ENCODE assay signal across 25 cellular contexts in genomic region chr4:19651481-19651880, GRCh38.
DNase-seq lines count a peak whose midpoint lies in the region; ATAC-seq and TF ChIP-seq lines count a peak whose summit lies in the region.
"Had no signal": no experiment of that assay in that cellular context is flagged by ENCODE, and none has a peak within 500 bp of the region (broad histone marks: within the 10 kb centered on the region; RNA-seq: fewer than 3 reads in every experiment).

No MANE protein-coding gene starts in this region.

- peak overlapping the region in 2 of 3 experiments; percentile 5 to 57 for H3K27ac Mint-ChIP-seq in nephron
- H3K27ac Mint-ChIP-seq: B cell; CD8-positive, alpha-beta T cell; GM23338; H9 had no signal

- no peak overlapping the region for H3K4me3 Mint-ChIP-seq in nephron
- H3K4me3 Mint-ChIP-seq: B cell; CD8-positive, alpha-beta T cell; GM23338; H9 had no signal

- peak overlapping the region; percentile 1 for H3K4me2 ChIP-seq in smooth muscle cell
- H3K4me2 ChIP-seq: GM23338, PC-9 had no signal

- H3K27ac ChIP-seq in smooth muscle cell (ENCODE audit: low read depth) (no peak overlapping the region), upper lobe of left lung (no peak overlapping the region)
- H3K27ac ChIP-seq: C4-2B, PC-9 had no signal

- no peak for ATAC-seq in GM21526 (IDR thresholded peaks at IDR 0.05; ENCODE audit: low FRiP score, unreplicated experiment)
- ATAC-seq in upper lobe of left lung (ENCODE audit: low FRiP score in 2 of 2): no peak
- ATAC-seq: CD8-positive, alpha-beta T cell; GM23338; K562 had no signal

- H3K27me3 ChIP-seq in smooth muscle cell (ENCODE audit: low read depth) (no peaks in the 10 kb centered on the region), upper lobe of left lung (no peaks in the 10 kb centered on the region)

- H3K9me3 ChIP-seq in smooth muscle cell (replicated peaks; ENCODE audit: low read depth): no peaks in the 10 kb centered on the region
- H3K9me3 ChIP-seq in upper lobe of left lung: no peaks in the 10 kb centered on the region
- H3K9me3 ChIP-seq: Caco-2 had no signal

- WGBS in smooth muscle cell (ENCODE audit: low lambda C conversion rate): 74% methylated on average over 4 of the region's 4 CpGs
- WGBS in upper lobe of left lung, 2 donors: 90% methylated on average over 4 of the region's 4 CpGs

- DNase-seq in AG10803 (ENCODE audit: low read depth): peak; percentile 29
- peak; percentile 12 for DNase-seq in amniotic epithelial cell (ENCODE audit: low read depth)
- DNase-seq in smooth muscle cell (lab: John Stamatoyannopoulos, UW; ENCODE audit: unreplicated experiment): no peak
- no peak for DNase-seq in SHP77 treated with DMSO at 0.1 percent for 48 hours (lab: John Stamatoyannopoulos, UW)
- no peak for DNase-seq in upper lobe of left lung
- DNase-seq: Caco-2; CD8-positive, alpha-beta T cell; EL; GDM1; H9; Kasumi-1; MV-4-11; NCI-H1105 treated with DMSO at 0.1 percent for 48 hours; NCI-H146; NCI-H1930; NCI-H446 treated with DMSO at 0.1 percent for 48 hours; NCI-H526; PC-9; Right ventricle myocardium superior had no signal

- H3K9ac ChIP-seq in smooth muscle cell (ENCODE audit: low read depth): no peak overlapping the region

- H3K27me3 Mint-ChIP-seq in nephron (ENCODE audit: low read depth): no peaks in the 10 kb centered on the region
- H3K27me3 Mint-ChIP-seq: B cell had no signal

- H3K9me3 Mint-ChIP-seq in nephron: no peaks in the 10 kb centered on the region
- H3K9me3 Mint-ChIP-seq: GM23338 had no signal

- H3K36me3 Mint-ChIP-seq in nephron (ENCODE audit: low read depth): no peaks in the 10 kb centered on the region
- H3K36me3 Mint-ChIP-seq: CD8-positive, alpha-beta T cell had no signal

- H3K4me1 Mint-ChIP-seq in nephron: peaks cover 9% of the 10 kb centered on the region
- H3K4me1 Mint-ChIP-seq: B cell, H9 had no signal

- no peak for TF ChIP-seq CTCF in AG10803 (conservative IDR thresholded peaks at IDR 0.05; ENCODE audit: low read length)
- TF ChIP-seq CTCF in nephron (IDR thresholded peaks at IDR 0.05; ENCODE audit: unreplicated experiment in 3 of 3): no peak
- no peak for TF ChIP-seq CTCF in smooth muscle cell (IDR thresholded peaks at IDR 0.05; ENCODE audit: borderline replicate concordance, insufficient read depth, poor library complexity, severe bottlenecking)
- no peak for TF ChIP-seq CTCF in upper lobe of left lung (IDR thresholded peaks at IDR 0.05)

- H3K79me2 ChIP-seq in smooth muscle cell (ENCODE audit: low read depth): no peaks in the 10 kb centered on the region

- no peaks in the 10 kb centered on the region for H3F3A ChIP-seq in smooth muscle cell (ENCODE audit: low read depth)

- H3K4me1 ChIP-seq in smooth muscle cell (ENCODE audit: low read depth) (no peaks in the 10 kb centered on the region), upper lobe of left lung (no peaks in the 10 kb centered on the region)
- H3K4me1 ChIP-seq: Caco-2 had no signal

- H3K4me3 ChIP-seq in AG10803 (ENCODE audit: low read length): no peak overlapping the region
- no peak overlapping the region for H3K4me3 ChIP-seq in smooth muscle cell
- H3K4me3 ChIP-seq in upper lobe of left lung: no peak overlapping the region
- H3K4me3 ChIP-seq: GM23338, K562, PC-9 had no signal

- H3K36me3 ChIP-seq in smooth muscle cell (ENCODE audit: low read depth): no peaks in the 10 kb centered on the region
- no peaks in the 10 kb centered on the region for H3K36me3 ChIP-seq in upper lobe of left lung

- peak overlapping the region; percentile 70 for H2AFZ ChIP-seq in smooth muscle cell (ENCODE audit: low read depth)
- H2AFZ ChIP-seq: PC-9 had no signal

- no peak for TF ChIP-seq EP300 in upper lobe of left lung (IDR thresholded peaks at IDR 0.05)

- H4K20me1 ChIP-seq in smooth muscle cell (ENCODE audit: low read depth): no peaks in the 10 kb centered on the region

- TF ChIP-seq POLR2A in upper lobe of left lung (IDR thresholded peaks at IDR 0.05): no peak

Comparison
In these comparisons a context has a peak if more than half of its experiments do, and no peak if none do; other contexts are left out.
1. DNase-seq: peak in AG10803 (single experiment) and amniotic epithelial cell (single experiment); none in smooth muscle cell (single experiment), SHP77 treated with DMSO at 0.1 percent for 48 hours (single experiment) and upper lobe of left lung (0 of 2).